16 cellular contexts compared by ENCODE assay signal in genomic region chr1:229238231-229238630, GRCh38. TPM values are rescaled to one million over a fixed set of nuclear protein-coding genes. Genes with fewer than 3 reads are reported as not detected.
DNase-seq lines count a peak whose midpoint lies in the region; FAIRE-seq and TF ChIP-seq lines count a peak whose summit lies in the region.
"Had no signal": no experiment of that assay in that cellular context is flagged by ENCODE, and none has a peak within 500 bp of the region (broad histone marks: within the 10 kb centered on the region; RNA-seq: fewer than 3 reads in every experiment).

No MANE protein-coding gene starts in this region.

- DNase-seq in caudate nucleus (lab: John Stamatoyannopoulos, UW) (no peak), keratinocyte (ENCODE audit: low read depth, low spot score) (no peak), substantia nigra (lab: John Stamatoyannopoulos, UW) (no peak), NCI-H446 (lab: John Stamatoyannopoulos, UW) (no peak), epidermal melanocyte (ENCODE audit: insufficient read length, low spot score) (no peak)
- DNase-seq in stimulated activated CD4-positive, alpha-beta T cell treated with anti-CD3 and anti-CD28 coated beads, Interleukin-2, amount 100 ng/mL, for 48 hours: no peak
- DNase-seq: CD8-positive, alpha-beta memory T cell; DMS 273 treated with DMSO at 0.1 percent for 48 hours; EL; NCI-H1048; NCI-H146; NCI-H2107; NCI-H345; NCI-H69 had no signal

- H3K27me3 ChIP-seq in HUES6 (ENCODE audit: control insufficient read depth, insufficient read depth, low read length) (no peaks in the 10 kb centered on the region), keratinocyte (ENCODE audit: control insufficient read depth, extremely low read depth, insufficient read depth, low read length) (no peaks in the 10 kb centered on the region)

- no peaks in the 10 kb centered on the region for H4K20me1 ChIP-seq in keratinocyte (ENCODE audit: control insufficient read depth, extremely low read depth, insufficient read depth, low read length)

- peak overlapping the region; percentile 71; the same call in 1 of the 2 replicates for H3K27ac ChIP-seq in HUES6 (ENCODE audit: low read depth, low read length)
- peak overlapping the region; percentile 94 for H3K27ac ChIP-seq in caudate nucleus (ENCODE audit: low read depth, low read length)
- peak overlapping the region; percentile 54 for H3K27ac ChIP-seq in keratinocyte (ENCODE audit: control insufficient read depth, insufficient read depth, low read length)
- peak overlapping the region; percentile 89 for H3K27ac ChIP-seq in substantia nigra (ENCODE audit: low read depth, low read length, poor library complexity, severe bottlenecking)

- H3K4me3 ChIP-seq in HUES6 (ENCODE audit: low read depth, low read length) (no peak overlapping the region), keratinocyte (ENCODE audit: control insufficient read depth in 2 of 3, extremely low read depth in 1 of 3, insufficient read depth in 2 of 3, low read depth in 1 of 3, low read length in 3 of 3) (no peak overlapping the region)

- H3K79me2 ChIP-seq in keratinocyte (ENCODE audit: control insufficient read depth, insufficient read depth, low read length): no peaks in the 10 kb centered on the region

- H3K9me1 ChIP-seq in keratinocyte (ENCODE audit: control insufficient read depth, extremely low read depth, insufficient read depth, low read length): no peaks in the 10 kb centered on the region

- peaks cover 10% of the 10 kb centered on the region; the same call in 1 of the 2 replicates for H3K9me3 ChIP-seq in HUES6 (ENCODE audit: control insufficient read depth, insufficient read depth, low read depth, low read length)
- H3K9me3 ChIP-seq in keratinocyte (ENCODE audit: control insufficient read depth, low read depth, low read length): no peaks in the 10 kb centered on the region

- peak overlapping the region; percentile 13 for H3K4me2 ChIP-seq in keratinocyte (ENCODE audit: control insufficient read depth, extremely low read depth, insufficient read depth, low read depth, low read length)

- dilution Hi-C loops in keratinocyte (cut with MboI; ENCODE audit: extremely low pct_ligation_motif_present, low sequenced_read_pairs): no loop called here

- TF ChIP-seq CTCF in keratinocyte (optimal IDR thresholded peaks at IDR 0.05 in 1 of 3, IDR thresholded peaks at IDR 0.05 in 1 of 3, conservative IDR thresholded peaks at IDR 0.05 in 1 of 3; ENCODE audit: extremely low read depth in 1 of 3, insufficient read depth in 2 of 3, low read length in 3 of 3): no peak

- peaks cover 38% of the 10 kb centered on the region for H3K4me1 ChIP-seq in HUES6 (ENCODE audit: control insufficient read depth, insufficient read depth, low read length)
- peaks cover 11% of the 10 kb centered on the region for H3K4me1 ChIP-seq in keratinocyte (ENCODE audit: control insufficient read depth, extremely low read depth, insufficient read depth, low read length)

- no peak overlapping the region for H3K9ac ChIP-seq in HUES6 (ENCODE audit: low read length)
- H3K9ac ChIP-seq in keratinocyte (ENCODE audit: control insufficient read depth, extremely low read depth, insufficient read depth, low read length): no peak overlapping the region

- FAIRE-seq in keratinocyte (lab: Jason Lieb, UNC): peak; percentile 63
- FAIRE-seq: H54 had no signal

- peaks cover 2% of the 10 kb centered on the region; the same call in 1 of the 2 replicates for H3K36me3 ChIP-seq in HUES6 (ENCODE audit: control insufficient read depth, insufficient read depth, low read length)
- no peaks in the 10 kb centered on the region for H3K36me3 ChIP-seq in keratinocyte (ENCODE audit: control insufficient read depth in 2 of 2, extremely low read depth in 1 of 2, insufficient read depth in 2 of 2, low read length in 2 of 2)

- peak overlapping the region; percentile 50 for H2AFZ ChIP-seq in keratinocyte (ENCODE audit: control insufficient read depth, low read length)

RNA-seq across cellular contexts. Expression of gene RAB4A, which starts 32.7 kb away (rescaled TPM):
- polyA plus RNA-seq in keratinocyte: 27.7 to 54.7 TPM (median 42.0 TPM) in 3 replicates
- polyA plus RNA-seq in keratinocyte (2011; ENCODE audit: low read depth): 61.7 TPM
- 55.3 and 55.7 TPM in 2 replicates for polyA plus RNA-seq in keratinocyte (2011; cell fraction: cytosol; rRNA removed)
- polyA plus RNA-seq in keratinocyte (2011; cell fraction: nucleus; rRNA removed): 11.5 and 15.5 TPM in 2 replicates
- polyA plus RNA-seq in keratinocyte (2012; ENCODE audit: low replicate concordance): 45.9 and 72.4 TPM in 2 replicates
- 2.3 to 15.1 TPM (median 5.9 TPM) in 3 replicates for polyA minus RNA-seq in keratinocyte
- polyA minus RNA-seq in keratinocyte (2011; cell fraction: cytosol; rRNA and poly(A)+ RNA removed): 17.3 TPM
- polyA minus RNA-seq in keratinocyte (2011; cell fraction: nucleus; rRNA and poly(A)+ RNA removed): 6.1 and 12.3 TPM in 2 replicates
